Comparison of ENCODE assay signal across 1 cellular context in genomic region chr5:134099288-134099872, GRCh38.
TF ChIP-seq lines count a peak whose summit lies in the region.

No MANE protein-coding gene starts in this region.

TF ChIP-seq in K562, 482 proteins besides CTCF, POLR2A, EP300 and RAD21 (continued from another document):
- TF ChIP-seq TFAP4 (CRISPR knock-in tag; IDR thresholded peaks at IDR 0.05; ENCODE audit: borderline replicate concordance): peak; percentile 82
- peak; percentile 18; the same call in 1 of the 2 replicates for TF ChIP-seq TCF3 (CRISPR knock-in tag; IDR thresholded peaks at IDR 0.05)
- TF ChIP-seq TEAD4 (IDR thresholded peaks at IDR 0.05; ENCODE audit: low read length): peak; percentile 31; the same call in 1 of the 2 replicates
- TF ChIP-seq TEAD4 (CRISPR knock-in tag; IDR thresholded peaks at IDR 0.05; ENCODE audit: borderline replicate concordance): no peak
- TF ChIP-seq ZNF277 (CRISPR knock-in tag; IDR thresholded peaks at IDR 0.05; ENCODE audit: borderline replicate concordance): no peak
- 0 out of 2 replicates have a peak, but pooled peaks have one; percentile 19 for TF ChIP-seq MYC (IDR thresholded peaks at IDR 0.05; ENCODE audit: low read depth, low read length)
- TF ChIP-seq MYC (CRISPR knock-in tag; IDR thresholded peaks at IDR 0.05; ENCODE audit: borderline replicate concordance, low read depth): no peak
- TF ChIP-seq CTBP1 (IDR thresholded peaks at IDR 0.05; ENCODE audit: borderline replicate concordance): peak; percentile 71
- 0 out of 2 replicates have a peak, but pooled peaks have one; percentile 5 for TF ChIP-seq JUND (IDR thresholded peaks at IDR 0.05; ENCODE audit: borderline replicate concordance, low read depth, low read length)
- no peak for TF ChIP-seq JUND (tag; IDR thresholded peaks at IDR 0.05; ENCODE audit: borderline replicate concordance, low read depth, low read length)
- TF ChIP-seq PRPF4 (IDR thresholded peaks at IDR 0.05; ENCODE audit: insufficient read depth, low read depth, low read length, poor library complexity, severe bottlenecking): no peak
- 0 out of 2 replicates have a peak, but pooled peaks have one; percentile 10 for TF ChIP-seq CREM (IDR thresholded peaks at IDR 0.05; ENCODE audit: low read depth)
- TF ChIP-seq ARID1B (IDR thresholded peaks at IDR 0.05): peak; percentile 21; the same call in 1 of the 2 replicates
- TF ChIP-seq RCOR1 (IDR thresholded peaks at IDR 0.05; ENCODE audit: borderline replicate concordance in 1 of 2, low read depth in 2 of 2, low read length in 2 of 2): peak in 1 of 2 experiments; percentile 29; a peak in 1 of 4 replicates
- TF ChIP-seq CEBPB (tag; IDR thresholded peaks at IDR 0.05): peak; percentile 62; the same call in 1 of the 2 replicates
- peak; percentile 80 for TF ChIP-seq MAX (CRISPR knock-in tag; IDR thresholded peaks at IDR 0.05)
- peak; percentile 91 for TF ChIP-seq SPI1 (IDR thresholded peaks at IDR 0.05; ENCODE audit: borderline replicate concordance, low read depth, low read length)
- no peak for TF ChIP-seq HMG20A (CRISPR knock-in tag; conservative IDR thresholded peaks at IDR 0.05)
- TF ChIP-seq UBTF (IDR thresholded peaks at IDR 0.05; ENCODE audit: borderline replicate concordance in 1 of 2, low read depth in 2 of 2, low read length in 2 of 2): no peak
- peak; percentile 48 to 49; a peak in 2 of 4 replicates for TF ChIP-seq NRF1 (conservative IDR thresholded peaks at IDR 0.05 in 1 of 2, IDR thresholded peaks at IDR 0.05 in 1 of 2)
- TF ChIP-seq E2F6 (IDR thresholded peaks at IDR 0.05; ENCODE audit: borderline replicate concordance in 1 of 2, extremely low read depth in 1 of 2, insufficient read depth in 1 of 2, insufficient read length in 1 of 2, low read depth in 1 of 2, low read length in 1 of 2, poor library complexity in 1 of 2, severe bottlenecking in 1 of 2): peak in 1 of 2 experiments; percentile 16
- TF ChIP-seq CBFA2T2 (conservative IDR thresholded peaks at IDR 0.05): 0 out of 2 replicates have a peak, but pooled peaks have one; percentile 32
- 0 out of 2 replicates have a peak, but pooled peaks have one; percentile 27 for TF ChIP-seq BHLHE40 (IDR thresholded peaks at IDR 0.05; ENCODE audit: low read length)
